In genomic region chr14:24398943-24399801, GRCh38 we compare ENCODE assay signal across 1 cellular context.
TF ChIP-seq lines count a peak whose summit lies in the region.

TSS of gene NYNRIN (plus strand) at chr14:24399003. CDS start at chr14:24399247, 244 bp downstream.

TF ChIP-seq in K562, 482 proteins besides CTCF, POLR2A, EP300 and RAD21 (continued from another document):
- TF ChIP-seq, protein P1, sequence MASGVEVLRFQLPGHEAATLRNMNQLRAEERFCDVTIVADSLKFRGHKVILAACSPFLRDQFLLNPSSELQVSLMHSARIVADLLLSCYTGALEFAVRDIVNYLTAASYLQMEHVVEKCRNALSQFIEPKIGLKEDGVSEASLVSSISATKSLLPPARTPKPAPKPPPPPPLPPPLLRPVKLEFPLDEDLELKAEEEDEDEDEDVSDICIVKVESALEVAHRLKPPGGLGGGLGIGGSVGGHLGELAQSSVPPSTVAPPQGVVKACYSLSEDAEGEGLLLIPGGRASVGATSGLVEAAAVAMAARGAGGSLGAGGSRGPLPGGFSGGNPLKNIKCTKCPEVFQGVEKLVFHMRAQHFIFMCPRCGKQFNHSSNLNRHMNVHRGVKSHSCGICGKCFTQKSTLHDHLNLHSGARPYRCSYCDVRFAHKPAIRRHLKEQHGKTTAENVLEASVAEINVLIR (CRISPR knock-in tag; IDR thresholded peaks at IDR 0.05): no peak
- TF ChIP-seq POLR3G (IDR thresholded peaks at IDR 0.05; ENCODE audit: extremely low read depth, insufficient read length, insufficient replicate concordance) (no peak), POLR2H (tag; IDR thresholded peaks at IDR 0.05; ENCODE audit: low read depth) (no peak), HDGF (IDR thresholded peaks at IDR 0.05) (no peak), RBFOX2 (IDR thresholded peaks at IDR 0.05; ENCODE audit: low read depth, low read length) (0 out of 2 replicates have a peak, but pooled peaks have one; percentile 28), POLR2G (IDR thresholded peaks at IDR 0.05; ENCODE audit: low read depth, low read length) (peak; percentile 57; the same call in 1 of the 2 replicates), ZNF41 (CRISPR knock-in tag; conservative IDR thresholded peaks at IDR 0.05) (no peak), TFE3 (CRISPR knock-in tag; IDR thresholded peaks at IDR 0.05) (no peak), SMAD4 (CRISPR knock-in tag; conservative IDR thresholded peaks at IDR 0.05) (no peak), U2AF1 (optimal IDR thresholded peaks at IDR 0.05; ENCODE audit: low read depth, low read length) (no peak), ZFP30 (CRISPR knock-in tag; IDR thresholded peaks at IDR 0.05; ENCODE audit: borderline replicate concordance) (no peak), CGGBP1 (CRISPR knock-in tag; IDR thresholded peaks at IDR 0.05) (no peak), PRMT5 (CRISPR knock-in tag; IDR thresholded peaks at IDR 0.05) (no peak)
- TF ChIP-seq, protein P2, sequence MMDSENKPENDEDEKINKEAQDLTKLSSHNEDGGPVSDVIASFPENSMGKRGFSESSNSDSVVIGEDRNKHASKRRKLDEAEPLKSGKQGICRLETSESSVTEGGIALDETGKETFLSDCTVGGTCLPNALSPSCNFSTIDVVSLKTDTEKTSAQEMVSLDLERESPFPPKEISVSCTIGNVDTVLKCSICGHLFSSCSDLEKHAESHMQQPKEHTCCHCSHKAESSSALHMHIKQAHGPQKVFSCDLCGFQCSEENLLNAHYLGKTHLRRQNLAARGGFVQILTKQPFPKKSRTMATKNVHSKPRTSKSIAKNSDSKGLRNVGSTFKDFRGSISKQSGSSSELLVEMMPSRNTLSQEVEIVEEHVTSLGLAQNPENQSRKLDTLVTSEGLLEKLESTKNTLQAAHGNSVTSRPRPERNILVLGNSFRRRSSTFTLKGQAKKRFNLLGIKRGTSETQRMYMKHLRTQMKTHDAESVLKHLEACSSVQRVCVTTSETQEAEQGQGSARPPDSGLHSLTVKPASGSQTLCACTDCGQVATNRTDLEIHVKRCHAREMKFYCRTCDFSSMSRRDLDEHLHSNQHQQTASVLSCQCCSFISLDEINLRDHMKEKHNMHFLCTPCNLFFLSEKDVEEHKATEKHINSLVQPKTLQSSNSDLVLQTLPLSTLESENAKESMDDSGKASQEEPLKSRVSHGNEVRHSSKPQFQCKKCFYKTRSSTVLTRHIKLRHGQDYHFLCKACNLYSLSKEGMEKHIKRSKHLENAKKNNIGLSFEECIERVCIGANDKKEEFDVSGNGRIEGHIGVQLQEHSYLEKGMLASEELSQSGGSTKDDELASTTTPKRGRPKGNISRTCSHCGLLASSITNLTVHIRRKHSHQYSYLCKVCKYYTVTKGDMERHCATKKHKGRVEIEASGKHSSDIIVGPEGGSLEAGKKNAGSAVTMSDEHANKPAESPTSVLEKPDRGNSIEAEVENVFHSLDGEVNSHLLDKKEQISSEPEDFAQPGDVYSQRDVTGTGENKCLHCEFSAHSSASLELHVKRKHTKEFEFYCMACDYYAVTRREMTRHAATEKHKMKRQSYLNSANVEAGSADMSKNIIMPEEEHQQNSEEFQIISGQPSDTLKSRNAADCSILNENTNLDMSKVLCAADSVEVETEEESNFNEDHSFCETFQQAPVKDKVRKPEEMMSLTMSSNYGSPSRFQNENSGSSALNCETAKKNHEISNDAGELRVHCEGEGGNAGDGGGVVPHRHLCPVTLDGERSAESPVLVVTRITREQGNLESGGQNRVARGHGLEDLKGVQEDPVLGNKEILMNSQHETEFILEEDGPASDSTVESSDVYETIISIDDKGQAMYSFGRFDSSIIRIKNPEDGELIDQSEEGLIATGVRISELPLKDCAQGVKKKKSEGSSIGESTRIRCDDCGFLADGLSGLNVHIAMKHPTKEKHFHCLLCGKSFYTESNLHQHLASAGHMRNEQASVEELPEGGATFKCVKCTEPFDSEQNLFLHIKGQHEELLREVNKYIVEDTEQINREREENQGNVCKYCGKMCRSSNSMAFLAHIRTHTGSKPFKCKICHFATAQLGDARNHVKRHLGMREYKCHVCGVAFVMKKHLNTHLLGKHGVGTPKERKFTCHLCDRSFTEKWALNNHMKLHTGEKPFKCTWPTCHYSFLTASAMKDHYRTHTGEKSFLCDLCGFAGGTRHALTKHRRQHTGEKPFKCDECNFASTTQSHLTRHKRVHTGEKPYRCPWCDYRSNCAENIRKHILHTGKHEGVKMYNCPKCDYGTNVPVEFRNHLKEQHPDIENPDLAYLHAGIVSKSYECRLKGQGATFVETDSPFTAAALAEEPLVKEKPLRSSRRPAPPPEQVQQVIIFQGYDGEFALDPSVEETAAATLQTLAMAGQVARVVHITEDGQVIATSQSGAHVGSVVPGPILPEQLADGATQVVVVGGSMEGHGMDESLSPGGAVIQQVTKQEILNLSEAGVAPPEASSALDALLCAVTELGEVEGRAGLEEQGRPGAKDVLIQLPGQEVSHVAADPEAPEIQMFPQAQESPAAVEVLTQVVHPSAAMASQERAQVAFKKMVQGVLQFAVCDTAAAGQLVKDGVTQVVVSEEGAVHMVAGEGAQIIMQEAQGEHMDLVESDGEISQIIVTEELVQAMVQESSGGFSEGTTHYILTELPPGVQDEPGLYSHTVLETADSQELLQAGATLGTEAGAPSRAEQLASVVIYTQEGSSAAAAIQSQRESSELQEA (IDR thresholded peaks at IDR 0.05; ENCODE audit: low read depth): no peak
- TF ChIP-seq, protein P3, sequence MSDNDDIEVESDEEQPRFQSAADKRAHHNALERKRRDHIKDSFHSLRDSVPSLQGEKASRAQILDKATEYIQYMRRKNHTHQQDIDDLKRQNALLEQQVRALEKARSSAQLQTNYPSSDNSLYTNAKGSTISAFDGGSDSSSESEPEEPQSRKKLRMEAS (CRISPR knock-in tag; IDR thresholded peaks at IDR 0.05): peak; percentile 50; the same call in 1 of the 2 replicates
